ENCODE assay signal across 8 cellular contexts in genomic region chr3:11498646-11499045, GRCh38.
A peak's percentile ranks its signal among the peaks of the same experiment; 100 is the strongest.
DNase-seq lines count a peak whose midpoint lies in the region; ATAC-seq and TF ChIP-seq lines count a peak whose summit lies in the region.

No MANE protein-coding gene starts in this region.

- peak; percentile 66 to 67 for ATAC-seq in upper lobe of left lung (ENCODE audit: low FRiP score in 2 of 2)
- ATAC-seq in effector memory CD8-positive, alpha-beta T cell (replicated peaks), result no peak

- H3K9me3 ChIP-seq in upper lobe of left lung, result no peaks in the 10 kb centered on the region

- no peak for TF ChIP-seq POLR2A in upper lobe of left lung (IDR thresholded peaks at IDR 0.05)

- TF ChIP-seq EP300 in upper lobe of left lung (IDR thresholded peaks at IDR 0.05), result no peak

- H3K4me3 Mint-ChIP-seq in effector memory CD8-positive, alpha-beta T cell, result no peak overlapping the region

- H3K27me3 Mint-ChIP-seq in effector memory CD8-positive, alpha-beta T cell, result no peaks in the 10 kb centered on the region

- no peak overlapping the region for H3K27ac Mint-ChIP-seq in effector memory CD8-positive, alpha-beta T cell

- peaks cover 7 to 30% (median 16%) of the 10 kb centered on the region in 4 donors for H3K4me1 ChIP-seq in upper lobe of left lung

- peaks cover 3 to 8% of the 10 kb centered on the region in 2 donors for H3K4me1 Mint-ChIP-seq in effector memory CD8-positive, alpha-beta T cell (ENCODE audit: low read depth in 2 of 2)

- H3K27me3 ChIP-seq in upper lobe of left lung, result no peaks in the 10 kb centered on the region

- 10 to 25% methylated on average over 1 of the region's 1 CpG for WGBS in upper lobe of left lung, 2 donors

- TF ChIP-seq CTCF in upper lobe of left lung (IDR thresholded peaks at IDR 0.05), result no peak

- H3K36me3 ChIP-seq in upper lobe of left lung, result no peaks in the 10 kb centered on the region

- no peaks in the 10 kb centered on the region for H3K9me3 Mint-ChIP-seq in effector memory CD8-positive, alpha-beta T cell

- H3K27ac ChIP-seq in upper lobe of left lung, result peak overlapping the region in 1 of 4 donors; percentile 17

- no peak overlapping the region for H3K4me3 ChIP-seq in upper lobe of left lung

- peaks cover 5% of the 10 kb centered on the region for H3K36me3 Mint-ChIP-seq in effector memory CD8-positive, alpha-beta T cell (ENCODE audit: insufficient read depth)

- DNase-seq in NCI-H1105 treated with DMSO at 0.1 percent for 48 hours (lab: John Stamatoyannopoulos, UW), result peak; percentile 59
- DNase-seq in NCI-H1105 (lab: John Stamatoyannopoulos, UW), result no peak
- DNase-seq in astrocyte of the hippocampus (ENCODE audit: low read depth, low spot score), result peak; percentile 88
- peak; percentile 80 for DNase-seq in kidney tubule cell (ENCODE audit: low spot score)
- peak in 1 of 2 donors; percentile 59 for DNase-seq in upper lobe of left lung
- DNase-seq in NCI-H2107 treated with DMSO at 0.1 percent for 48 hours (lab: John Stamatoyannopoulos, UW; ENCODE audit: unreplicated experiment), result no peak
- DNase-seq in effector memory CD8-positive, alpha-beta T cell, result no peak
- DNase-seq in NCI-H1417 treated with DMSO at 0.1 percent for 48 hours (lab: John Stamatoyannopoulos, UW), result no peak

Comparison
In these comparisons a context has a peak if more than half of its experiments do, and no peak if none do; other contexts are left out.
1. DNase-seq: peak in NCI-H1105 treated with DMSO at 0.1 percent for 48 hours (single experiment), astrocyte of the hippocampus (single experiment) and kidney tubule cell (single experiment); none in NCI-H1105 (single experiment), NCI-H2107 treated with DMSO at 0.1 percent for 48 hours (single experiment), effector memory CD8-positive, alpha-beta T cell (0 of 3) and NCI-H1417 treated with DMSO at 0.1 percent for 48 hours (single experiment).